Comparison of ENCODE assay signal across 24 cellular contexts in the genomic region with DNA sequence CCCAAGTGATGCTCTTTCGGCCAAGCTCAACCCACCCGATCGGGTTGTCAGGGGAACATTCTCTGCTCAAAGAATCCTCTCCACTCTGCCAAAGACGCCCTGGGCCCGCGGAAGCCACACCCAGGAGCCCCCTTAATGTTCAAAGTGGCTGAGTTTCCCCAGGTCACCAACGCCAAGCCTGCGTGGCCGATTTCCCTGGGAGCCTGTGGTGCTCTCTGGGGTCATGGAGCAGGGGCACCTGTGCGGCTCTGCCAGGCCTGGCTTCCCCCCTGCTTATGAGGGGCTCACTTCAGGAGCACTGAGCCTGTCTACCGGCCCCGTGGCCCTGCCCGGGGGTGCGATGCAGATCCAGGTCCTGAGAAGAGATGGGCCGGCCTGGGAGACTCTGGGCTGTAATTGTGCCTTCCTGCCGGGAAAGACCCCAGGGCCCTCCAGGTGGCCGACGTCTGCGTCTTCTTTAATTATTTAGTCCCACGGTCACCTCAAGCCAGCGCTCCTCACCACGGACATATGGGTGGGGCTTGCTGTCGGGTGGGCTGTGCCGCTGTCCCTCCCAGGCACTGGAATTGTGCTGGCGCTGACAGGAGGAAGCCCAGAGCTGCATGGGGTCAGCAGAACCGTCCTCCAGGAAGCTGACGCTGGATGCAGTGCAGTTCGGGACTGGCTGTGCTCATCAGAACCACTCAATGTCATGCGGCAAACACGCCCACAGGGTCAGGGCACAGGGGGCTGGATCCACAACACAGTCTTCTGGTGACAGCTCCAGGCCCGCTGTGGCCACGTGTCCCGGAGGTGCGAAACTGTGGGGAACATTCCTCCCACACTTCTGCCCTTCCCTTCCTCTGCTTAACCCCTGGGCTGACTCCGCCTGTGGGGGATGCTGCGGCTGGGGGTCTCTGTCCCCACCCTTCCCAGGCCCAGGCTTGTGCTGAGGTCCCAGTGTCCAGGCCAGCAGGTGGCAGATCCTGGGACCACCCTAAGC.
"Had no signal": no experiment of that assay in that cellular context is flagged by ENCODE, and none has a peak within 500 bp of the region (broad histone marks: within the 10 kb centered on the region; RNA-seq: fewer than 3 reads in every experiment).

No MANE protein-coding gene starts in this region.

- H3K27ac ChIP-seq: ascending aorta, cardiac muscle cell, SJCRH30, SK-N-MC had no signal

- ATAC-seq: activated CD8-positive, alpha-beta T cell treated with anti-CD3 and anti-CD28 coated beads for 36 hours; Panc1 had no signal

- DNase-seq: activated CD4-positive, alpha-beta T cell treated with anti-CD3 and anti-CD28 coated beads, Interleukin-2, amount 10 ng/mL, durations not matched to agents 24 days and 14 days; activated CD4-positive, alpha-beta T cell treated with anti-CD3 and anti-CD28 coated beads, Interleukin-2, amount 50 U/mL, for 4 hours; activated CD8-positive, alpha-beta T cell treated with anti-CD3 and anti-CD28 coated beads for 36 hours; activated gamma-delta T cell; activated naive CD4-positive, alpha-beta T cell treated with Interleukin-2 at 50 U/mL for 16 hours; activated naive CD8-positive, alpha-beta T cell treated with anti-CD3 and anti-CD28 coated beads, Interleukin-2, amount 10 ng/mL, durations not matched to agents 7 days and 5 days; activated T-cell treated with anti-CD3 and anti-CD28 coated beads, Interleukin-2, amount 50 U/mL, for 24 hours; amygdala; Karpas-422; KBM-7; NCI-H1092; NCI-H1436 treated with DMSO at 0.1 percent for 48 hours; NCI-H187; NCI-H2081; NCI-H226; NCI-H446 treated with DMSO at 0.1 percent for 48 hours; NCI-H524; NCI-H69; SHP77; SJCRH30 had no signal

- H3K4me1 ChIP-seq: ascending aorta, SJCRH30 had no signal

- H3K36me3 ChIP-seq: ascending aorta, cardiac muscle cell, SJCRH30 had no signal

- H3K27me3 ChIP-seq: ascending aorta, cardiac muscle cell, SJCRH30 had no signal

- H3K9me3 ChIP-seq: SJCRH30 had no signal

- H3K4me3 ChIP-seq: ascending aorta, cardiac muscle cell, SJCRH30, SK-N-MC had no signal
